ENCODE assay signal across 27 cellular contexts in genomic region chr2:146417942-146418341, GRCh38.
"Had no signal": no experiment of that assay in that cellular context is flagged by ENCODE, and none has a peak within 500 bp of the region (broad histone marks: within the 10 kb centered on the region; RNA-seq: fewer than 3 reads in every experiment).

No MANE protein-coding gene starts in this region.

- H3K4me1 ChIP-seq: body of pancreas, breast epithelium had no signal

- H3K36me3 ChIP-seq: breast epithelium, MG63 had no signal

- H3K4me3 Mint-ChIP-seq: activated CD4-positive, alpha-beta T cell treated with anti-CD3 and anti-CD28 coated beads, Interleukin-2, amount 10 ng/mL, durations not matched to agents 24 days and 14 days; activated CD8-positive, alpha-beta T cell treated with anti-CD3 and anti-CD28 coated beads for 36 hours; activated naive CD4-positive, alpha-beta T cell treated with anti-CD3 and anti-CD28 coated beads, Interleukin-2, amount 50 U/mL, for 24 hours; activated naive CD8-positive, alpha-beta T cell treated with anti-CD3 and anti-CD28 coated beads, Interleukin-2, amount 10 ng/mL, durations not matched to agents 7 days and 5 days; T-helper 1 cell treated with Interleukin-12 subunit alpha and Interleukin-12 subunit beta and Interleukin-4 antibody, amounts not matched to agents 30 μg/mL and 1 μg/mL, for 36 hours; T-helper 2 cell treated with Interferon-gamma antibody and Interleukin-4, amounts not matched to agents 5 μg/mL and 100 μg/mL, for 36 hours had no signal

- DNase-seq: activated CD4-positive, alpha-beta T cell treated with anti-CD3 and anti-CD28 coated beads, Interleukin-2, amount 10 ng/mL, durations not matched to agents 24 days and 14 days; activated CD4-positive, alpha-beta T cell treated with anti-CD3 and anti-CD28 coated beads, Interleukin-2, amount 50 U/mL, for 4 hours; activated CD8-positive, alpha-beta T cell treated with anti-CD3 and anti-CD28 coated beads for 36 hours; activated gamma-delta T cell; activated naive CD4-positive, alpha-beta T cell treated with Interleukin-2 at 50 U/mL for 16 hours; activated naive CD8-positive, alpha-beta T cell treated with anti-CD3 and anti-CD28 coated beads, Interleukin-2, amount 10 ng/mL, durations not matched to agents 7 days and 5 days; activated T-cell treated with anti-CD3 and anti-CD28 coated beads, Interleukin-2, amount 50 U/mL, for 1 hour; body of pancreas; caudate nucleus; cerebellar nuclear complex; MG63; NCI-H1048; NCI-H1105 treated with DMSO at 0.1 percent for 48 hours; NCI-H1436; NCI-H1694; NCI-H2029; NCI-H345; NCI-H526; NCI-H748 treated with DMSO at 0.1 percent for 48 hours; NK-92 treated with Interleukin-12 subunit alpha and Interleukin-12 subunit beta, amount 100 ng/mL, for 24 hours; Right ventricle myocardium superior had no signal

- H3K36me3 Mint-ChIP-seq: activated naive CD4-positive, alpha-beta T cell treated with anti-CD3 and anti-CD28 coated beads, Interleukin-2, amount 50 U/mL, for 24 hours; activated naive CD8-positive, alpha-beta T cell treated with anti-CD3 and anti-CD28 coated beads, Interleukin-2, amount 10 ng/mL, durations not matched to agents 7 days and 5 days had no signal

- FAIRE-seq: astrocyte, TTC549 had no signal

- H3K27me3 ChIP-seq: body of pancreas, breast epithelium, MG63 had no signal

- ATAC-seq: activated CD8-positive, alpha-beta T cell treated with anti-CD3 and anti-CD28 coated beads for 36 hours; body of pancreas had no signal

- H3K9me3 Mint-ChIP-seq: activated CD4-positive, alpha-beta T cell treated with anti-CD3 and anti-CD28 coated beads, Interleukin-2, amount 10 ng/mL, durations not matched to agents 24 days and 14 days; activated naive CD4-positive, alpha-beta T cell treated with anti-CD3 and anti-CD28 coated beads, Interleukin-2, amount 50 U/mL, for 24 hours; activated naive CD8-positive, alpha-beta T cell treated with anti-CD3 and anti-CD28 coated beads, Interleukin-2, amount 10 ng/mL, durations not matched to agents 7 days and 5 days; T-helper 1 cell treated with Interleukin-12 subunit alpha and Interleukin-12 subunit beta and Interleukin-4 antibody, amounts not matched to agents 30 μg/mL and 1 μg/mL, for 36 hours; T-helper 2 cell treated with Interferon-gamma antibody and Interleukin-4, amounts not matched to agents 5 μg/mL and 100 μg/mL, for 36 hours had no signal

- H3K4me1 Mint-ChIP-seq: activated CD4-positive, alpha-beta T cell treated with anti-CD3 and anti-CD28 coated beads, Interleukin-2, amount 10 ng/mL, durations not matched to agents 24 days and 14 days; activated naive CD4-positive, alpha-beta T cell treated with anti-CD3 and anti-CD28 coated beads, Interleukin-2, amount 50 U/mL, for 24 hours; activated naive CD8-positive, alpha-beta T cell treated with anti-CD3 and anti-CD28 coated beads, Interleukin-2, amount 10 ng/mL, durations not matched to agents 7 days and 5 days had no signal

- H3K27ac ChIP-seq: body of pancreas, breast epithelium had no signal

- H3K9me3 ChIP-seq: body of pancreas, breast epithelium, MG63 had no signal

- H3K4me3 ChIP-seq: body of pancreas, breast epithelium, MG63 had no signal

- H3K27me3 Mint-ChIP-seq: activated CD4-positive, alpha-beta T cell treated with anti-CD3 and anti-CD28 coated beads, Interleukin-2, amount 10 ng/mL, durations not matched to agents 24 days and 14 days; activated CD8-positive, alpha-beta T cell treated with anti-CD3 and anti-CD28 coated beads for 36 hours; activated naive CD4-positive, alpha-beta T cell treated with anti-CD3 and anti-CD28 coated beads, Interleukin-2, amount 50 U/mL, for 24 hours; activated naive CD8-positive, alpha-beta T cell treated with anti-CD3 and anti-CD28 coated beads, Interleukin-2, amount 10 ng/mL, durations not matched to agents 7 days and 5 days had no signal
